8 cellular contexts compared by ENCODE assay signal in the genomic region with DNA sequence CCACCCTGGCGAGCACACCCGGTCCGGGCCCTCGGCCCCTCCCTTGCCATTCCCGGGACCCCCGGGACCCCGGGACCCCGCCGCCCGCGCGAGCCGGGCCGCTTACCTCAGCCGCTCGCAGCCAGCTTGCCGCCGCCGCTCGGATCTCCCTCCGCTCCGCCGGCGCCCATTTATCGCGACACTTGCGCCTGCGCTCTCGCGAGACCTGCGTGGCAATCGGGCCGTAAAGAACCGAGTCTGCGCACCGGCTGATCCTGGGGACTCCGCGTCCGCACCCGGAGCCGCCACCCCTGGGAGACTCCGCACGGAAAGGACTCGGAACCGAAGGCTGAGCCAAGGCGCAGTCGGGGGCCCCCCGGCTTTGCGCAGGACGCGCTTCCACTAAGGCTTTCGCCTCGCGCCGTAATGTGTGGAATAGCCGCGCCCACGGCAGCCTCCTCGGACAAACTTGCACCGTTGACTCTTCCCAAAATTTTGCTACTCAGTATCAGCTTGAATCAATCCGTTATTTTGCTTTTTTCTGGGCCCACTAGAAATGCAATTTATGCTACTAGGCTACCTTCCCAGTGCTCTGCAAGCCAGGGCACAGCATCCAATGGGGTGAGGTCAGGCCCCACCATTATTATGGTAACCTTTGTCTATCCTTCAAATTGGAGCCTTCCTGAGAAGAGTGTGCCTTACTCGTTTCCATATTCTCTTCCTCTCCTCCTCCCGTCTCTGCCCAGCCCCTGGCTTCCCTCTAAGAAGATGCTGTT. TPM values are rescaled to one million over a fixed set of nuclear protein-coding genes. Genes with fewer than 3 reads are reported as not detected.
DNase-seq lines count a peak whose midpoint lies in the region; ATAC-seq and TF ChIP-seq lines count a peak whose summit lies in the region.

A gene (minus strand): TSS at position 180 of the 755 bp plus-strand sequence. CDS start 2,812 bp downstream, outside the sequence.

- peak; percentile 75 for ATAC-seq in GM18868 (IDR thresholded peaks at IDR 0.05; ENCODE audit: unreplicated experiment)
- peak; percentile 69 for ATAC-seq in HG03135 (IDR thresholded peaks at IDR 0.05; ENCODE audit: unreplicated experiment)

- no peaks in the 10 kb centered on the region for H3K27me3 ChIP-seq in A673 (replicated peaks; ENCODE audit: insufficient read depth, low read depth, low read length, poor library complexity)

- no TSS peak for BruUV-seq in A673 (replicated peaks; lab: Mats Ljungman, UMichigan)

- H3K4me1 ChIP-seq in A673 (ENCODE audit: insufficient read depth, low read length, poor library complexity, severe bottlenecking): peaks cover 4% of the 10 kb centered on the region

- POLR2A ChIA-PET in A673 (lab: Charles Lee; ENCODE audit: low non-redundant PET): no interaction called here

- H3K4me3 ChIP-seq in A673 (ENCODE audit: low read depth, low read length, poor library complexity, severe bottlenecking): peak within 1 kb of the TSS; percentile 97

- DNase-seq in A673 (ENCODE audit: low spot score) (peak; percentile 95), NCI-H226 (peak; percentile 97), caudate nucleus (lab: John Stamatoyannopoulos, UW) (peak in 60 of 61 donors; percentile 14 to 89 (median 74)), iris pigment epithelial cell (ENCODE audit: low read depth) (peak; percentile 89)
- DNase-seq in activated CD4-positive, CD25-positive, alpha-beta regulatory T cell (lab: John Stamatoyannopoulos, UW): peak; percentile 69 to 77 (median 76)
- DNase-seq in stimulated activated CD4-positive, alpha-beta T cell treated with anti-CD3 and anti-CD28 coated beads, Interleukin-12 subunit alpha, Interleukin-12 subunit beta, amount 100 ng/mL, for 24 hours (ENCODE audit: low read depth in 2 of 2): peak; percentile 69 to 85

- TF ChIP-seq CTCF in A673 (conservative IDR thresholded peaks at IDR 0.05; ENCODE audit: low read depth, low read length): no peak

- H3K9me3 ChIP-seq in A673 (ENCODE audit: low read depth, low read length, poor library complexity, severe bottlenecking): no peaks in the 10 kb centered on the region

- H3K36me3 ChIP-seq in A673 (ENCODE audit: insufficient read depth, low read length, poor library complexity, severe bottlenecking): peaks cover 46% of the 10 kb centered on the region

- intact Hi-C loops in A673 (cut with micrococcal nuclease; ENCODE audit: unreplicated experiment): no loop called here

- CTCF ChIA-PET in A673 (lab: Charles Lee): interaction anchor here (0.6 kb wide), 1 partner anchor 16 kb away, joined by 4 read pairs; no protein-coding TSS in a partner anchor

- H3K27ac ChIP-seq in A673 (ENCODE audit: low read depth, low read length, poor library complexity, severe bottlenecking) (peak within 1 kb of the TSS; percentile 89), caudate nucleus (ENCODE audit: low read depth, low read length) (peak within 1 kb of the TSS; percentile 48)

RNA-seq across cellular contexts. Expression of the gene that starts here (rescaled TPM):
- total RNA-seq in A673 (2021): 46.7 and 54.3 TPM in 2 replicates

Comparison
In these comparisons a context has a peak if more than half of its experiments do, and no peak if none do; other contexts are left out.
1. Peak in every context shown above with its lines: DNase-seq, ATAC-seq, H3K4me3 ChIP-seq and H3K27ac ChIP-seq.